Comparison of ENCODE assay signal across 27 cellular contexts in the genomic region with DNA sequence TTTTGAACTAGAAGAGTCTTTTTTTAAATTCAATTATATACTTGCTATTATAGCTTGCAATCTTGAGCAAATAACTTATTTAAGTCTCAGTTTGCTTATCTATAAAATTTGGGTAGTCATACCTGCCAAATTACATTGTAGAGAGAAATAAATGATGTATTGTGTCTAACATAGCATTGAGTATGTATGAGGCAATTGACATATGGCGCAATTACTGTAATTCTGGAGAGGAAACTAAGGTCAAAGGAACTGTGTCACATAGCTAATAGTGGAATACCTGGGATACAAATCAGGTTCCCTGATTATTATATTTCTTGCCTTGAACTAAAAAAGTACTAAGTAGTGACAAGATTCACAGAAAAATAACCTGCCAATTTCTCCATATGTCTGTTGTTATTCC.
"Had no signal": no experiment of that assay in that cellular context is flagged by ENCODE, and none has a peak within 500 bp of the region (broad histone marks: within the 10 kb centered on the region; RNA-seq: fewer than 3 reads in every experiment).

No MANE protein-coding gene starts in this region.

- H3K27ac ChIP-seq: ascending aorta, breast epithelium, coronary artery, esophagus muscularis mucosa, gastroesophageal sphincter had no signal

- DNase-seq: activated CD4-positive, alpha-beta memory T cell treated with anti-CD3 and anti-CD28 coated beads for 36 hours; activated CD4-positive, alpha-beta T cell treated with anti-CD3 and anti-CD28 coated beads for 36 hours; activated CD4-positive, alpha-beta T cell treated with anti-CD3 and anti-CD28 coated beads, Interleukin-2, amount 10 ng/mL, durations not matched to agents 24 days and 14 days; activated CD4-positive, CD25-positive, alpha-beta regulatory T cell; activated CD4-positive, CD25-positive, alpha-beta regulatory T cell treated with anti-CD3 and anti-CD28 coated beads, Interleukin-2, amount 50 U/mL, for 72 hours; activated CD8-positive, alpha-beta memory T cell treated with anti-CD3 and anti-CD28 coated beads, Interleukin-2, amount 10 ng/mL, durations not matched to agents 7 days and 5 days; activated CD8-positive, alpha-beta memory T cell treated with anti-CD3 and anti-CD28 coated beads, Interleukin-2, amount 50 U/mL, for 4 hours; activated CD8-positive, alpha-beta T cell treated with anti-CD3 and anti-CD28 coated beads, Interleukin-2, amount 10 ng/mL, durations not matched to agents 7 days and 5 days; activated gamma-delta T cell; activated naive CD4-positive, alpha-beta T cell; activated naive CD4-positive, alpha-beta T cell treated with anti-CD3 and anti-CD28 coated beads, Interleukin-2, amount 10 ng/mL, durations not matched to agents 7 days and 5 days; activated naive CD8-positive, alpha-beta T cell treated with anti-CD3 and anti-CD28 coated beads, Interleukin-2, amount 10 ng/mL, durations not matched to agents 7 days and 5 days; activated T-cell treated with anti-CD3 and anti-CD28 coated beads, Interleukin-2, amount 50 U/mL, for 1 hour; activated T-cell treated with anti-CD3 and anti-CD28 coated beads, Interleukin-2, amount 50 U/mL, for 72 hours; dorsolateral prefrontal cortex; effector memory CD4-positive, alpha-beta T cell; endodermal cell; erythroblast; foreskin melanocyte; hippocampal formation; T-helper 2 cell had no signal

- H3K4me3 ChIP-seq: ascending aorta, breast epithelium, coronary artery, dorsolateral prefrontal cortex, esophagus muscularis mucosa, gastroesophageal sphincter had no signal

- ATAC-seq: activated CD4-positive, alpha-beta T cell treated with anti-CD3 and anti-CD28 coated beads for 36 hours; activated CD8-positive, alpha-beta memory T cell treated with anti-CD3 and anti-CD28 coated beads, Interleukin-2, amount 10 ng/mL, durations not matched to agents 7 days and 5 days; activated CD8-positive, alpha-beta T cell treated with anti-CD3 and anti-CD28 coated beads, Interleukin-2, amount 10 ng/mL, durations not matched to agents 7 days and 5 days; activated naive CD4-positive, alpha-beta T cell treated with anti-CD3 and anti-CD28 coated beads, Interleukin-2, amount 50 U/mL, for 72 hours; activated T-cell treated with anti-CD3 and anti-CD28 coated beads, Interleukin-2, amount 50 U/mL, for 72 hours; gastroesophageal sphincter had no signal

- H3K4me1 ChIP-seq: ascending aorta, breast epithelium, esophagus muscularis mucosa, gastroesophageal sphincter had no signal

- H3K9me3 ChIP-seq: ascending aorta, breast epithelium, esophagus muscularis mucosa, gastroesophageal sphincter had no signal
